ENCODE assay signal across 16 cellular contexts in the genomic region with DNA sequence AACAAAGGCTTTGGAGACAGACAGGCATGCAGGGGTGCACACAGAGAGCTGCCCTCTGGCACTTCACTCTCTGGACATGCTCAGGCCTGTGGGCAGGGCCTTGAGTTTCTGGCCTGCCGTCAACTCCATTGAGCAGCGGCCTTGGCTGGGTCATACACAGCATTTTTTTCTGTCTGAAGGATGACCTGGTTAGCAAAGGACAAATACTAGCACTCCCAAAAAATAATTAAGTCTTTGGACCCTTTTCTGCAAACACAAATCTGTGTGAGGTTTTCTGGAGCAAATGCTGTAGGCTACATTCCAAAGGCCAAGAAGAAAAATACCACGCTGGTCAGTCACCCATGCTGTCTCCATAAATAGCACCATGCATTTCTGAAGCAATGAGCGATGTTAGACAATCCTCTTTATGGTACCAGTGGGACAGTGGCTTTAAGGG.
DNase-seq lines count a peak whose midpoint lies in the region; ATAC-seq and TF ChIP-seq lines count a peak whose summit lies in the region.
"Had no signal": no experiment of that assay in that cellular context is flagged by ENCODE, and none has a peak within 500 bp of the region (broad histone marks: within the 10 kb centered on the region; RNA-seq: fewer than 3 reads in every experiment).

No MANE protein-coding gene starts in this region.

- DNase-seq in Right ventricle myocardium inferior (ENCODE audit: missing footprints) (no peak), cardiac septum (ENCODE audit: low spot score) (no peak), fibroblast of pulmonary artery (ENCODE audit: low read depth) (peak; percentile 55), mesenchymal stem cell (peak; percentile 65), ACHN (no peak), MM.1S (no peak), globus pallidus (ENCODE audit: low spot score) (no peak), GM13976 (ENCODE audit: low spot score) (no peak)
- DNase-seq: 8988T; activated CD4-positive, CD25-positive, alpha-beta regulatory T cell treated with anti-CD3 and anti-CD28 coated beads, Interleukin-2, amount 50 U/mL, for 72 hours; activated T-cell treated with anti-CD3 and anti-CD28 coated beads, Interleukin-2, amount 50 U/mL, for 4 hours; COR-L47; naive thymus-derived CD8-positive, alpha-beta T cell; NCI-H2081 treated with DMSO at 0.1 percent for 48 hours; NK-92 treated with Interleukin-12 subunit alpha and Interleukin-12 subunit beta, amount 100 ng/mL, for 24 hours had no signal

- H3K14ac ChIP-seq in mesenchymal stem cell (ENCODE audit: low read length in 2 of 2): no peak overlapping the region

- H4K91ac ChIP-seq in mesenchymal stem cell (ENCODE audit: low read length): no peak overlapping the region

- no peak overlapping the region for H2BK120ac ChIP-seq in mesenchymal stem cell (ENCODE audit: low read depth, low read length)

- no peak overlapping the region for H2AK5ac ChIP-seq in mesenchymal stem cell (ENCODE audit: low read length, severe bottlenecking)

- H3K18ac ChIP-seq in mesenchymal stem cell (ENCODE audit: low read depth in 1 of 2, low read length in 2 of 2): peak overlapping the region in 1 of 2 experiments; percentile 12

- H3K4me1 ChIP-seq in mesenchymal stem cell (ENCODE audit: control insufficient read depth, insufficient read depth, low read depth, low read length) (peaks cover 4% of the 10 kb centered on the region), MM.1S (ENCODE audit: low read length) (no peaks in the 10 kb centered on the region)

- H3K79me2 ChIP-seq in MM.1S (ENCODE audit: low read length): no peaks in the 10 kb centered on the region

- ATAC-seq in Right ventricle myocardium inferior: peak; percentile 45
- ATAC-seq: activated T-cell treated with anti-CD3 and anti-CD28 coated beads, Interleukin-2, amount 50 U/mL, for 4 hours; K562; naive thymus-derived CD8-positive, alpha-beta T cell had no signal

- H3K4me2 ChIP-seq in mesenchymal stem cell (ENCODE audit: low read length, poor library complexity, severe bottlenecking) (no peak overlapping the region), MM.1S (ENCODE audit: low read depth, low read length) (no peak overlapping the region)

- no peaks in the 10 kb centered on the region for H3K79me1 ChIP-seq in mesenchymal stem cell (replicated peaks; ENCODE audit: low read length, poor library complexity, severe bottlenecking)

- no peak overlapping the region for H3K4ac ChIP-seq in mesenchymal stem cell (ENCODE audit: low read depth in 1 of 2, low read length in 2 of 2)

- no peaks in the 10 kb centered on the region for H3K36me3 ChIP-seq in mesenchymal stem cell (ENCODE audit: control insufficient read depth in 1 of 2, insufficient read depth in 2 of 2, low read depth in 1 of 2, low read length in 2 of 2)
- no peaks in the 10 kb centered on the region for H3K36me3 ChIP-seq in MM.1S (replicated peaks; ENCODE audit: insufficient read depth, low read length)

- no peak overlapping the region for H2BK15ac ChIP-seq in mesenchymal stem cell (ENCODE audit: low read depth, poor library complexity, severe bottlenecking)

- H4K20me1 ChIP-seq in MM.1S (ENCODE audit: insufficient read depth, low read length): no peaks in the 10 kb centered on the region

- H3K9me3 ChIP-seq in mesenchymal stem cell (ENCODE audit: control insufficient read depth, low read length) (no peaks in the 10 kb centered on the region), MM.1S (replicated peaks; ENCODE audit: insufficient read depth, low read length) (no peaks in the 10 kb centered on the region)

- H4K8ac ChIP-seq in mesenchymal stem cell (ENCODE audit: low read length): no peak overlapping the region

- intact Hi-C loops in Right ventricle myocardium inferior (cut with DNase I) (no loop called here), cardiac septum (cut with DNase I) (no loop called here)

- H2BK12ac ChIP-seq in mesenchymal stem cell (ENCODE audit: low read length in 2 of 2): no peak overlapping the region

- H3K9ac ChIP-seq in mesenchymal stem cell (ENCODE audit: low read length): no peak overlapping the region
- no peak overlapping the region for H3K9ac ChIP-seq in MM.1S (ENCODE audit: low read length)

- no peak overlapping the region for H3K23ac ChIP-seq in mesenchymal stem cell (ENCODE audit: low read length in 2 of 2)

- WGBS in mesenchymal stem cell: 73% methylated on average over 4 of the region's 4 CpGs

- TF ChIP-seq CTCF in fibroblast of pulmonary artery (IDR thresholded peaks at IDR 0.05; ENCODE audit: low read length, missing control alignments) (no peak), MM.1S (IDR thresholded peaks at IDR 0.05; ENCODE audit: low read length) (no peak), GM13976 (IDR thresholded peaks at IDR 0.05; ENCODE audit: borderline replicate concordance, control extremely low read depth, extremely low read depth, insufficient read depth, missing control alignments) (no peak)

- no peak overlapping the region for H2AFZ ChIP-seq in mesenchymal stem cell (ENCODE audit: low read depth, low read length)
- H2AFZ ChIP-seq in MM.1S (ENCODE audit: low read length): no peak overlapping the region

- no peaks in the 10 kb centered on the region for H3F3A ChIP-seq in MM.1S (ENCODE audit: insufficient read depth, low read length)

- H2BK5ac ChIP-seq in mesenchymal stem cell (ENCODE audit: low read depth, low read length, poor library complexity, severe bottlenecking): no peak overlapping the region

- H3K27me3 ChIP-seq in mesenchymal stem cell (ENCODE audit: control insufficient read depth in 1 of 2, insufficient read depth in 1 of 2, low read length in 2 of 2) (no peaks in the 10 kb centered on the region), MM.1S (replicated peaks; ENCODE audit: insufficient read depth, low read length) (no peaks in the 10 kb centered on the region)

- no peak overlapping the region for H3K4me3 ChIP-seq in fibroblast of pulmonary artery (replicated peaks; ENCODE audit: low read depth, low read length)
- H3K4me3 ChIP-seq in mesenchymal stem cell (ENCODE audit: insufficient read depth in 1 of 2, low read depth in 1 of 2, low read length in 2 of 2): no peak overlapping the region
- H3K4me3 ChIP-seq in MM.1S (ENCODE audit: low read length): no peak overlapping the region
- H3K4me3 ChIP-seq: K562 had no signal

- in situ Hi-C loops in ACHN (cut with HindIII; ENCODE audit: low pct_ligation_motif_present, low pct_unique_long_range_greater_than_20kb, low sequenced_read_pairs): no loop called here
- in situ Hi-C loops in GM13976 (cut with MboI; ENCODE audit: low sequenced_read_pairs, unreplicated experiment): no loop called here

- no peaks in the 10 kb centered on the region for H3K9me2 ChIP-seq in MM.1S (replicated peaks; ENCODE audit: insufficient read depth, low read length)

- no peak overlapping the region for H3K27ac ChIP-seq in mesenchymal stem cell (ENCODE audit: low read length, poor library complexity, severe bottlenecking)
- no peak overlapping the region for H3K27ac ChIP-seq in MM.1S (ENCODE audit: low read length)

Comparison
In these comparisons a context has a peak if more than half of its experiments do, and no peak if none do; other contexts are left out.
1. DNase-seq: peak in fibroblast of pulmonary artery (single experiment) and mesenchymal stem cell (single experiment); none in Right ventricle myocardium inferior (single experiment), cardiac septum (single experiment), ACHN (single experiment), MM.1S (single experiment), globus pallidus (single experiment) and GM13976 (single experiment).